16 cellular contexts compared by ENCODE assay signal in genomic region chr2:224151680-224152310, GRCh38.
DNase-seq lines count a peak whose midpoint lies in the region; ATAC-seq and TF ChIP-seq lines count a peak whose summit lies in the region.
"Had no signal": no experiment of that assay in that cellular context is flagged by ENCODE, and none has a peak within 500 bp of the region (broad histone marks: within the 10 kb centered on the region; RNA-seq: fewer than 3 reads in every experiment).

No MANE protein-coding gene starts in this region.

- peaks cover 3% of the 10 kb centered on the region for H3K27me3 Mint-ChIP-seq in Caco-2 (ENCODE audit: insufficient read depth, unreplicated experiment)
- peaks cover 13% of the 10 kb centered on the region for H3K27me3 Mint-ChIP-seq in activated T-helper 17 cell treated with anti-CD3 and anti-CD28 coated beads, Interleukin-2, amount 50 U/mL, for 72 hours

- no peak for ATAC-seq in GM18498 (IDR thresholded peaks at IDR 0.05; ENCODE audit: unreplicated experiment)
- no peak for ATAC-seq in activated T-helper 17 cell treated with anti-CD3 and anti-CD28 coated beads, Interleukin-2, amount 50 U/mL, for 72 hours (replicated peaks)
- ATAC-seq: Panc1 had no signal

- no peak overlapping the region for H3K18ac ChIP-seq in mesendoderm (ENCODE audit: low read length)

- H3K79me1 ChIP-seq in mesendoderm (ENCODE audit: low read length): no peaks in the 10 kb centered on the region

- TF ChIP-seq CTCF in Caco-2 (IDR thresholded peaks at IDR 0.05; ENCODE audit: insufficient read depth in 1 of 2, low read depth in 1 of 2, low read length in 1 of 2, severe bottlenecking in 1 of 2, unreplicated experiment in 1 of 2): no peak

- H3K9me3 ChIP-seq in Caco-2: no peaks in the 10 kb centered on the region
- H3K9me3 ChIP-seq: BLaER1 had no signal

- H4K8ac ChIP-seq in mesendoderm (ENCODE audit: low read depth, low read length): no peak overlapping the region

- H4K5ac ChIP-seq in mesendoderm (ENCODE audit: low read length): no peak overlapping the region

- H3K36me3 ChIP-seq in Caco-2 (ENCODE audit: control insufficient read depth, insufficient read depth, low read length) (no peaks in the 10 kb centered on the region), mesendoderm (ENCODE audit: control insufficient read depth, insufficient read depth, low read length) (no peaks in the 10 kb centered on the region)
- H3K36me3 ChIP-seq: BLaER1 had no signal

- CTCF ChIA-PET in Caco-2 (lab: Charles Lee): no interaction called here

- no peak overlapping the region for H2BK5ac ChIP-seq in mesendoderm (ENCODE audit: low read length)

- no peak overlapping the region for H3K4me3 Mint-ChIP-seq in Caco-2 (ENCODE audit: unreplicated experiment)
- H3K4me3 Mint-ChIP-seq in activated T-helper 17 cell treated with anti-CD3 and anti-CD28 coated beads, Interleukin-2, amount 50 U/mL, for 72 hours: no peak overlapping the region
- H3K4me3 Mint-ChIP-seq: CD8-positive, alpha-beta memory T cell had no signal

- H3K4me1 Mint-ChIP-seq in Caco-2 (ENCODE audit: low read depth, unreplicated experiment): peaks cover 3% of the 10 kb centered on the region
- H3K4me1 Mint-ChIP-seq in activated T-helper 17 cell treated with anti-CD3 and anti-CD28 coated beads, Interleukin-2, amount 50 U/mL, for 72 hours: no peaks in the 10 kb centered on the region
- H3K4me1 Mint-ChIP-seq: CD8-positive, alpha-beta memory T cell had no signal

- H3K9ac ChIP-seq in mesendoderm (ENCODE audit: low read length): no peak overlapping the region
- H3K9ac ChIP-seq: BLaER1 had no signal

- no peak overlapping the region for H2BK120ac ChIP-seq in mesendoderm (ENCODE audit: low read depth, low read length)

- H3K27me3 ChIP-seq in Caco-2 (replicated peaks; ENCODE audit: control insufficient read depth, insufficient read depth, low read length) (no peaks in the 10 kb centered on the region), mesendoderm (ENCODE audit: insufficient read depth, low read length, poor library complexity) (no peaks in the 10 kb centered on the region)
- H3K27me3 ChIP-seq: BLaER1 had no signal

- no peak overlapping the region for H2BK15ac ChIP-seq in mesendoderm (replicated peaks; ENCODE audit: low read depth)

- H3K56ac ChIP-seq in mesendoderm (ENCODE audit: low read length): peak overlapping the region; percentile 31

- no peak overlapping the region for H2AK5ac ChIP-seq in mesendoderm (ENCODE audit: low read length)

- no peaks in the 10 kb centered on the region for H3K79me2 ChIP-seq in mesendoderm (ENCODE audit: control insufficient read depth, insufficient read depth, low read length)

- H3K4ac ChIP-seq in mesendoderm (ENCODE audit: low read depth, low read length): no peak overlapping the region

- no peaks in the 10 kb centered on the region for H3K36me3 Mint-ChIP-seq in Caco-2 (ENCODE audit: insufficient read depth, unreplicated experiment)
- H3K36me3 Mint-ChIP-seq in activated T-helper 17 cell treated with anti-CD3 and anti-CD28 coated beads, Interleukin-2, amount 50 U/mL, for 72 hours (ENCODE audit: low read depth): no peaks in the 10 kb centered on the region
- H3K36me3 Mint-ChIP-seq: CD8-positive, alpha-beta memory T cell had no signal

- H3K4me3 ChIP-seq in Caco-2 (ENCODE audit: low read depth, low read length) (no peak overlapping the region), mesendoderm (ENCODE audit: low read length) (no peak overlapping the region)
- H3K4me3 ChIP-seq: BLaER1 had no signal

- no peak overlapping the region for H3K27ac Mint-ChIP-seq in Caco-2 (ENCODE audit: unreplicated experiment)
- no peak overlapping the region for H3K27ac Mint-ChIP-seq in activated T-helper 17 cell treated with anti-CD3 and anti-CD28 coated beads, Interleukin-2, amount 50 U/mL, for 72 hours
- H3K27ac Mint-ChIP-seq: CD8-positive, alpha-beta memory T cell had no signal

- H3K4me2 ChIP-seq in mesendoderm (ENCODE audit: low read length): no peak overlapping the region
- H3K4me2 ChIP-seq: BLaER1 had no signal

- DNase-seq in Caco-2 (peak; percentile 16 to 44), HT1080 (ENCODE audit: low read depth) (peak; percentile 13), T1000 (lab: John Stamatoyannopoulos, UW) (peak; percentile 59), mesendoderm (peak; percentile 42)
- DNase-seq in stimulated activated CD8-positive, alpha-beta memory T cell treated with anti-CD3 and anti-CD28 coated beads, Interleukin-4, amount 100 ng/mL, for 48 hours: no peak
- DNase-seq: CD8-positive, alpha-beta memory T cell; DMS79 treated with DMSO at 0.1 percent for 48 hours; MM.1S; NCI-H187 treated with DMSO at 0.1 percent for 48 hours; NCI-H345; NCI-H526 treated with DMSO at 0.1 percent for 48 hours; SIG-M5 had no signal

- POLR2A ChIA-PET in Caco-2 (lab: Charles Lee): no interaction called here

- WGBS in mesendoderm (ENCODE audit: extremely low coverage, insufficient coverage, low lambda C conversion rate): no CpG with 5 or more reads among the region's 9 CpGs

- H3K27ac ChIP-seq in mesendoderm (ENCODE audit: low read depth, low read length): no peak overlapping the region
- H3K27ac ChIP-seq: BLaER1 had no signal

- intact Hi-C loops in Caco-2 (cut with micrococcal nuclease; ENCODE audit: unreplicated experiment): no loop called here

- H3K4me1 ChIP-seq in Caco-2 (peaks cover 10% of the 10 kb centered on the region), mesendoderm (ENCODE audit: control insufficient read depth, low read depth, low read length) (peaks cover 6% of the 10 kb centered on the region)
- H3K4me1 ChIP-seq: BLaER1 had no signal

- no TSS peak for BruUV-seq in Caco-2 (replicated peaks; lab: Mats Ljungman, UMichigan)

- H3K9me3 Mint-ChIP-seq in Caco-2 (ENCODE audit: unreplicated experiment): peaks cover 24% of the 10 kb centered on the region
- peaks cover 4% of the 10 kb centered on the region for H3K9me3 Mint-ChIP-seq in activated T-helper 17 cell treated with anti-CD3 and anti-CD28 coated beads, Interleukin-2, amount 50 U/mL, for 72 hours
- H3K9me3 Mint-ChIP-seq: CD8-positive, alpha-beta memory T cell had no signal

- H3K23ac ChIP-seq in mesendoderm (ENCODE audit: low read length): no peak overlapping the region
